In the genomic region with DNA sequence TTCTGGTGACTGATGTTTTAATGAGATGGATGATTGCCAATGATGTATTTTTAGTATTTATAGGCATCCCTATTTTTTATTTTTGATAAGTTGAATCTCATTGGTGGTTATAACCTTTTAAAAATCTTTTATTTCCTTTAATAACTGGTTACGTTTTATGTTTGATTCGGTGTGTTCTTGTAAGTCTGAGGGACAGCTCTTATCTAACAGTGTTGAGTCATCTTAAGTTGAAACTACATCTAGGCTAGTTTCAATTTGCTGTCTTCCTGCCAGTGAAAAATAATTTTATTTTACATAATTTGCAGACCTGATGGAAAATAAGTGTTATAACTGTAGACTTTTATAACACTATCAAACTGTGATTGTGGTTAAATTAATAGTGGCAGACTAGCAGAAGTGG, we compare ENCODE assay signal across 1 cellular context.
TF ChIP-seq lines count a peak whose summit lies in the region.

No MANE protein-coding gene starts in this region.

TF ChIP-seq in K562, 482 proteins besides CTCF, POLR2A, EP300 and RAD21 (continued from another document):
- TF ChIP-seq ZBTB33 (CRISPR knock-in tag; IDR thresholded peaks at IDR 0.05) (no peak), HDGF (IDR thresholded peaks at IDR 0.05) (no peak), DPF2 (IDR thresholded peaks at IDR 0.05) (peak; percentile 85), RFX5 (IDR thresholded peaks at IDR 0.05; ENCODE audit: low read depth, low read length) (no peak), ZNF79 (CRISPR knock-in tag; IDR thresholded peaks at IDR 0.05; ENCODE audit: low read depth) (no peak), HOXB6 (CRISPR knock-in tag; IDR thresholded peaks at IDR 0.05; ENCODE audit: borderline replicate concordance) (no peak)
TF ChIP-seq in K562: peak in this region for 26.
